Comparison of ENCODE assay signal across 14 cellular contexts in genomic region chr9:114889802-114890224, GRCh38. TPM values are rescaled to one million over a fixed set of nuclear protein-coding genes. Genes with fewer than 3 reads are reported as not detected.
DNase-seq lines count a peak whose midpoint lies in the region; ATAC-seq and TF ChIP-seq lines count a peak whose summit lies in the region.
"Had no signal": no experiment of that assay in that cellular context is flagged by ENCODE, and none has a peak within 500 bp of the region (broad histone marks: within the 10 kb centered on the region; RNA-seq: fewer than 3 reads in every experiment).

No MANE protein-coding gene starts in this region.

- H4K20me1 ChIP-seq in MM.1S (ENCODE audit: insufficient read depth, low read length): no peaks in the 10 kb centered on the region
- H4K20me1 ChIP-seq in SK-N-SH (ENCODE audit: insufficient read depth): no peaks in the 10 kb centered on the region

- no peak for TF ChIP-seq RAD21 in SK-N-SH (IDR thresholded peaks at IDR 0.05; ENCODE audit: low read length)

- no peaks in the 10 kb centered on the region for H3K79me2 ChIP-seq in MM.1S (ENCODE audit: low read length)
- H3K79me2 ChIP-seq in SK-N-SH (ENCODE audit: insufficient read depth): no peaks in the 10 kb centered on the region

- 100% methylated on average over 2 of the region's 3 CpGs for WGBS in SK-N-SH (ENCODE audit: low lambda C conversion rate)

- H3K9me2 ChIP-seq in MM.1S (replicated peaks; ENCODE audit: insufficient read depth, low read length) (no peaks in the 10 kb centered on the region), SK-N-SH (no peaks in the 10 kb centered on the region)

- H3K4me1 ChIP-seq in CD8-positive, alpha-beta memory T cell (ENCODE audit: insufficient read depth, low read length): peaks cover 47% of the 10 kb centered on the region
- peaks cover 36% of the 10 kb centered on the region for H3K4me1 ChIP-seq in MM.1S (ENCODE audit: low read length)
- peaks cover 34 to 40% of the 10 kb centered on the region in 2 donors for H3K4me1 ChIP-seq in naive thymus-derived CD4-positive, alpha-beta T cell (ENCODE audit: control insufficient read depth in 2 of 2, insufficient read depth in 2 of 2, low read length in 2 of 2)
- H3K4me1 ChIP-seq in SK-N-SH (ENCODE audit: control insufficient read depth in 1 of 2, insufficient read depth in 2 of 2, low read depth in 1 of 2, low read length in 1 of 2): peaks cover 0 to 15% of the 10 kb centered on the region in 2 experiments; a peak in 2 of 4 replicates

- POLR2A ChIA-PET in CD8-positive, alpha-beta memory T cell (lab: Charles Lee): interaction anchor here (1.9 kb wide), 1 partner anchor 9 kb away, joined by 8 read pairs; no protein-coding TSS in a partner anchor
- POLR2A ChIA-PET in naive thymus-derived CD4-positive, alpha-beta T cell (lab: Charles Lee): interaction anchor here (0.9 to 1.9 kb wide), 3 partner anchors 8 to 41 kb away, joined by 3 to 9 read pairs (median 4); partner anchors contain the start of gene TNFSF8
- POLR2A ChIA-PET in SK-N-SH (lab: Yijun Ruan, JAX): no interaction called here

- no peaks in the 10 kb centered on the region for H3K27me3 Mint-ChIP-seq in CD8-positive, alpha-beta memory T cell
- H3K27me3 Mint-ChIP-seq in activated naive CD4-positive, alpha-beta T cell treated with anti-CD3 and anti-CD28 coated beads, Interleukin-2, amount 10 ng/mL, durations not matched to agents 7 days and 5 days: no peaks in the 10 kb centered on the region
- H3K27me3 Mint-ChIP-seq in naive thymus-derived CD4-positive, alpha-beta T cell: no peaks in the 10 kb centered on the region
- H3K27me3 Mint-ChIP-seq: progenitor cell of endocrine pancreas had no signal

- H3K36me3 ChIP-seq in CD8-positive, alpha-beta memory T cell (ENCODE audit: insufficient read depth, low read length): no peaks in the 10 kb centered on the region
- no peaks in the 10 kb centered on the region for H3K36me3 ChIP-seq in MM.1S (replicated peaks; ENCODE audit: insufficient read depth, low read length)
- no peaks in the 10 kb centered on the region for H3K36me3 ChIP-seq in naive thymus-derived CD4-positive, alpha-beta T cell (ENCODE audit: control insufficient read depth in 2 of 3, insufficient read depth in 3 of 3, low read length in 3 of 3)
- no peaks in the 10 kb centered on the region for H3K36me3 ChIP-seq in SK-N-SH (replicated peaks in 1 of 2; ENCODE audit: control insufficient read depth in 1 of 2, insufficient read depth in 2 of 2, low read length in 1 of 2)

- H3K9me3 Mint-ChIP-seq in CD8-positive, alpha-beta memory T cell: peaks cover 0 to 9% (median 4%) of the 10 kb centered on the region in 5 donors
- H3K9me3 Mint-ChIP-seq in activated naive CD4-positive, alpha-beta T cell treated with anti-CD3 and anti-CD28 coated beads, Interleukin-2, amount 10 ng/mL, durations not matched to agents 7 days and 5 days: peaks cover 27% of the 10 kb centered on the region
- peaks cover 0 to 21% (median 7%) of the 10 kb centered on the region in 11 donors for H3K9me3 Mint-ChIP-seq in naive thymus-derived CD4-positive, alpha-beta T cell

- no peak overlapping the region for H2AFZ ChIP-seq in MM.1S (ENCODE audit: low read length)
- no peak overlapping the region for H2AFZ ChIP-seq in SK-N-SH (ENCODE audit: low read depth)

- H3K9ac ChIP-seq in MM.1S (ENCODE audit: low read length) (no peak overlapping the region), SK-N-SH (no peak overlapping the region)

- H3K27ac Mint-ChIP-seq in CD8-positive, alpha-beta memory T cell: peak overlapping the region; percentile 15 to 91 (median 66)
- peak overlapping the region; percentile 43 for H3K27ac Mint-ChIP-seq in activated naive CD4-positive, alpha-beta T cell treated with anti-CD3 and anti-CD28 coated beads, Interleukin-2, amount 10 ng/mL, durations not matched to agents 7 days and 5 days
- H3K27ac Mint-ChIP-seq in naive thymus-derived CD4-positive, alpha-beta T cell: peak overlapping the region in 4 of 9 donors; percentile 53 to 83 (median 67)
- H3K27ac Mint-ChIP-seq: progenitor cell of endocrine pancreas had no signal

- no peak overlapping the region for H3K27ac ChIP-seq in CD8-positive, alpha-beta memory T cell (ENCODE audit: low read depth, low read length)
- H3K27ac ChIP-seq in MM.1S (ENCODE audit: low read length) (0 out of 2 replicates have a peak overlapping the region, but pooled peaks have one; percentile 1), SK-N-SH (ENCODE audit: low read depth in 2 of 2, low read length in 1 of 2) (no peak overlapping the region)
- H3K27ac ChIP-seq in naive thymus-derived CD4-positive, alpha-beta T cell (ENCODE audit: low read depth, low read length): no peak overlapping the region

- TF ChIP-seq EP300 in SK-N-SH (IDR thresholded peaks at IDR 0.05; ENCODE audit: borderline replicate concordance in 1 of 2, low read depth in 1 of 2, low read length in 1 of 2): no peak

- no peak for DNase-seq in CD8-positive, alpha-beta memory T cell
- DNase-seq in MM.1S (peak; percentile 47), NCI-H526 (lab: John Stamatoyannopoulos, UW) (no peak), SK-N-SH (no peak)
- peak; percentile 40 for DNase-seq in activated naive CD4-positive, alpha-beta T cell treated with anti-CD3 and anti-CD28 coated beads, Interleukin-2, amount 10 ng/mL, durations not matched to agents 7 days and 5 days
- DNase-seq in naive thymus-derived CD4-positive, alpha-beta T cell: no peak
- DNase-seq: aorta, erythroblast, NCI-H748 treated with DMSO at 0.1 percent for 48 hours, T-helper 9 cell had no signal

- H3K4me2 ChIP-seq in MM.1S (ENCODE audit: low read depth, low read length) (no peak overlapping the region), SK-N-SH (no peak overlapping the region)

- peak overlapping the region in 5 of 7 donors; percentile 20 to 57 (median 32) for H3K4me3 Mint-ChIP-seq in CD8-positive, alpha-beta memory T cell
- no peak overlapping the region for H3K4me3 Mint-ChIP-seq in activated naive CD4-positive, alpha-beta T cell treated with anti-CD3 and anti-CD28 coated beads, Interleukin-2, amount 10 ng/mL, durations not matched to agents 7 days and 5 days
- H3K4me3 Mint-ChIP-seq in naive thymus-derived CD4-positive, alpha-beta T cell: peak overlapping the region in 3 of 10 donors; percentile 3 to 45 (median 21)

- H3K27me3 ChIP-seq in CD8-positive, alpha-beta memory T cell (ENCODE audit: insufficient read depth, low read length, poor library complexity, severe bottlenecking): no peaks in the 10 kb centered on the region
- H3K27me3 ChIP-seq in MM.1S (replicated peaks; ENCODE audit: insufficient read depth, low read length) (no peaks in the 10 kb centered on the region), SK-N-SH (ENCODE audit: insufficient read depth) (no peaks in the 10 kb centered on the region)
- H3K27me3 ChIP-seq in naive thymus-derived CD4-positive, alpha-beta T cell (ENCODE audit: control insufficient read depth in 2 of 2, insufficient read depth in 2 of 2, low read length in 2 of 2): no peaks in the 10 kb centered on the region

- H3K9me3 ChIP-seq in CD8-positive, alpha-beta memory T cell (ENCODE audit: low read length): no peaks in the 10 kb centered on the region
- H3K9me3 ChIP-seq in MM.1S (replicated peaks; ENCODE audit: insufficient read depth, low read length) (no peaks in the 10 kb centered on the region), SK-N-SH (no peaks in the 10 kb centered on the region)
- H3K9me3 ChIP-seq in naive thymus-derived CD4-positive, alpha-beta T cell (ENCODE audit: control insufficient read depth in 2 of 3, low read length in 3 of 3): peaks cover 0 to 4% (median 0%) of the 10 kb centered on the region in 3 experiments

- H3F3A ChIP-seq in MM.1S (ENCODE audit: insufficient read depth, low read length) (no peaks in the 10 kb centered on the region; the same call in 1 of the 2 replicates), SK-N-SH (replicated peaks; ENCODE audit: insufficient read depth) (peaks cover 24% of the 10 kb centered on the region)

- TF ChIP-seq CTCF in MM.1S (IDR thresholded peaks at IDR 0.05; ENCODE audit: low read length) (no peak), SK-N-SH (IDR thresholded peaks at IDR 0.05) (no peak)

- no peak overlapping the region for H3K4me3 ChIP-seq in CD8-positive, alpha-beta memory T cell (ENCODE audit: low read length)
- no peak overlapping the region for H3K4me3 ChIP-seq in MM.1S (ENCODE audit: low read length)
- no peak overlapping the region for H3K4me3 ChIP-seq in naive thymus-derived CD4-positive, alpha-beta T cell (ENCODE audit: low read length)
- no peak overlapping the region for H3K4me3 ChIP-seq in SK-N-SH (ENCODE audit: low read depth in 2 of 2, low read length in 1 of 2)

- ATAC-seq in naive thymus-derived CD4-positive, alpha-beta T cell: peak; percentile 28
- no peak for ATAC-seq in HG03135 (IDR thresholded peaks at IDR 0.05; ENCODE audit: unreplicated experiment)

- H3K36me3 Mint-ChIP-seq in CD8-positive, alpha-beta memory T cell: peaks cover 2 to 29% (median 3%) of the 10 kb centered on the region in 3 donors
- peaks cover 41% of the 10 kb centered on the region for H3K36me3 Mint-ChIP-seq in activated naive CD4-positive, alpha-beta T cell treated with anti-CD3 and anti-CD28 coated beads, Interleukin-2, amount 10 ng/mL, durations not matched to agents 7 days and 5 days
- H3K36me3 Mint-ChIP-seq in naive thymus-derived CD4-positive, alpha-beta T cell: peaks cover 0 to 63% (median 15%) of the 10 kb centered on the region in 5 donors

- intact Hi-C loops in naive thymus-derived CD4-positive, alpha-beta T cell (cut with micrococcal nuclease): loop anchor here in 1 of 2 donors (1.0 to 10.0 kb wide), 2 partner anchors 9 to 55 kb away; no protein-coding TSS in a partner anchor

- H3K4me1 Mint-ChIP-seq in CD8-positive, alpha-beta memory T cell: peaks cover 46 to 53% (median 48%) of the 10 kb centered on the region in 3 donors
- peaks cover 33% of the 10 kb centered on the region for H3K4me1 Mint-ChIP-seq in activated naive CD4-positive, alpha-beta T cell treated with anti-CD3 and anti-CD28 coated beads, Interleukin-2, amount 10 ng/mL, durations not matched to agents 7 days and 5 days
- H3K4me1 Mint-ChIP-seq in naive thymus-derived CD4-positive, alpha-beta T cell: peaks cover 41 to 68% (median 51%) of the 10 kb centered on the region in 7 donors

- CTCF ChIA-PET in CD8-positive, alpha-beta memory T cell (lab: Charles Lee): interaction anchor here (1.1 to 1.5 kb wide), 4 partner anchors 17 to 209 kb away, joined by 3 to 4 read pairs (median 4); no protein-coding TSS in a partner anchor
- CTCF ChIA-PET in activated naive CD4-positive, alpha-beta T cell treated with anti-CD3 and anti-CD28 coated beads, Interleukin-2, amount 10 ng/mL, durations not matched to agents 7 days and 5 days (lab: Charles Lee): interaction anchor here (0.7 to 1.7 kb wide), 4 partner anchors 12 to 63 kb away, joined by 3 to 6 read pairs (median 4); no protein-coding TSS in a partner anchor
- CTCF ChIA-PET in naive thymus-derived CD4-positive, alpha-beta T cell (lab: Charles Lee): interaction anchor here (1.2 to 1.4 kb wide), 2 partner anchors 9 to 10 kb away, joined by 4 to 5 read pairs; no protein-coding TSS in a partner anchor
- CTCF ChIA-PET in SK-N-SH (lab: Yijun Ruan, JAX): interaction anchor here (1.5 to 2.2 kb wide), 2 partner anchors 17 to 21 kb away, joined by 7 to 15 read pairs; no protein-coding TSS in a partner anchor

RNA-seq across cellular contexts. Expression of gene TNFSF8, which starts 40.6 kb away (rescaled TPM):
- 10 to 100 TPM; 72.6 to 73.2 TPM for total RNA-seq in CD8-positive, alpha-beta memory T cell
- 83.6 TPM for polyA plus RNA-seq in CD8-positive, alpha-beta memory T cell
- total RNA-seq in naive thymus-derived CD4-positive, alpha-beta T cell: 100 to 1,000 TPM in 1 of 5 experiments, 10 to 100 TPM in 4; 19.3 to 129 (median 31.5) TPM
- 10 to 100 TPM; 35.4 to 86.2 TPM for polyA plus RNA-seq in naive thymus-derived CD4-positive, alpha-beta T cell
- not detected in 2 replicates for polyA plus RNA-seq in SK-N-SH (2012; rRNA removed)
- polyA plus RNA-seq in SK-N-SH (2012; cell fraction: cytosol; rRNA removed): not detected in 2 replicates
- not detected in 2 replicates for polyA plus RNA-seq in SK-N-SH (2012; cell fraction: nucleus; rRNA removed)
- total RNA-seq: G401, kidney epithelial cell, progenitor cell of endocrine pancreas had no signal

Comparison
In these comparisons a context has a peak if more than half of its experiments do, and no peak if none do; other contexts are left out.
1. DNase-seq: peak in MM.1S (single experiment) and activated naive CD4-positive, alpha-beta T cell treated with anti-CD3 and anti-CD28 coated beads, Interleukin-2, amount 10 ng/mL, durations not matched to agents 7 days and 5 days (single experiment); none in CD8-positive, alpha-beta memory T cell (0 of 5), naive thymus-derived CD4-positive, alpha-beta T cell (0 of 9), NCI-H526 (0 of 2) and SK-N-SH (single experiment).
2. RNA of gene TNFSF8, which starts 40.6 kb away (polyA plus RNA-seq): 35.4 to 86.2 TPM in naive thymus-derived CD4-positive, alpha-beta T cell and 83.6 TPM in CD8-positive, alpha-beta memory T cell (single experiment); not detected in SK-N-SH; every median in the first group is over 10 times any median in the second.